9 cellular contexts compared by ENCODE assay signal in genomic region chr1:75991497-75992114, GRCh38. TPM values are rescaled to one million over a fixed set of nuclear protein-coding genes. Genes with fewer than 3 reads are reported as not detected.
DNase-seq lines count a peak whose midpoint lies in the region; ATAC-seq and TF ChIP-seq lines count a peak whose summit lies in the region.
"Had no signal": no experiment of that assay in that cellular context is flagged by ENCODE, and none has a peak within 500 bp of the region (broad histone marks: within the 10 kb centered on the region; RNA-seq: fewer than 3 reads in every experiment).

No MANE protein-coding gene starts in this region.

- H3K27ac ChIP-seq in HL-60 (replicated peaks), result no peak overlapping the region

- H3K4me3 ChIP-seq in HL-60 (replicated peaks; ENCODE audit: insufficient read depth, low read length), result no peak overlapping the region

- CTCF ChIA-PET in activated CD8-positive, alpha-beta memory T cell treated with anti-CD3 and anti-CD28 coated beads, Interleukin-2, amount 10 ng/mL, durations not matched to agents 7 days and 5 days (lab: Charles Lee), result interaction anchor here (0.7 to 1.2 kb wide), 6 partner anchors 11 to 163 kb away, joined by 3 to 5 read pairs (median 4); no protein-coding TSS in a partner anchor

- no peak overlapping the region for H3K27ac Mint-ChIP-seq in activated CD8-positive, alpha-beta memory T cell treated with anti-CD3 and anti-CD28 coated beads, Interleukin-2, amount 10 ng/mL, durations not matched to agents 7 days and 5 days
- H3K27ac Mint-ChIP-seq: activated naive CD8-positive, alpha-beta T cell had no signal

- ATAC-seq in GM19463 (IDR thresholded peaks at IDR 0.05; ENCODE audit: unreplicated experiment), result peak; percentile 86
- ATAC-seq in activated CD8-positive, alpha-beta memory T cell treated with anti-CD3 and anti-CD28 coated beads, Interleukin-2, amount 10 ng/mL, durations not matched to agents 7 days and 5 days, result peak; percentile 69

- peak; percentile 82 for DNase-seq in COR-L47 (lab: John Stamatoyannopoulos, UW)
- peak; percentile 28 to 77 for DNase-seq in HL-60 (ENCODE audit: low read depth in 1 of 2, low spot score in 1 of 2)
- DNase-seq in NCI-H82 treated with DMSO at 0.1 percent for 48 hours (lab: John Stamatoyannopoulos, UW; ENCODE audit: unreplicated experiment), result peak; percentile 68
- DNase-seq in activated CD8-positive, alpha-beta memory T cell treated with anti-CD3 and anti-CD28 coated beads, Interleukin-2, amount 10 ng/mL, durations not matched to agents 7 days and 5 days, result peak; percentile 77
- DNase-seq in epidermal melanocyte (ENCODE audit: insufficient read length, low spot score), result peak; percentile 73
- DNase-seq in middle frontal gyrus (ENCODE audit: extremely low spot score, low spot score), result peak; percentile 80
- DNase-seq in stimulated activated CD8-positive, alpha-beta memory T cell treated with anti-CD3 and anti-CD28 coated beads, Interleukin-4, amount 100 ng/mL, for 48 hours, result peak; percentile 83

- no peaks in the 10 kb centered on the region for H3K27me3 ChIP-seq in HL-60 (ENCODE audit: insufficient read depth, poor library complexity, severe bottlenecking)

- TF ChIP-seq CTCF in HL-60 (IDR thresholded peaks at IDR 0.05; ENCODE audit: insufficient read depth, low read length), result peak; percentile 54

- H3K36me3 Mint-ChIP-seq in activated CD8-positive, alpha-beta memory T cell treated with anti-CD3 and anti-CD28 coated beads, Interleukin-2, amount 10 ng/mL, durations not matched to agents 7 days and 5 days, result no peaks in the 10 kb centered on the region
- H3K36me3 Mint-ChIP-seq: activated naive CD8-positive, alpha-beta T cell had no signal

- no peak overlapping the region for H3K4me3 Mint-ChIP-seq in activated CD8-positive, alpha-beta memory T cell treated with anti-CD3 and anti-CD28 coated beads, Interleukin-2, amount 10 ng/mL, durations not matched to agents 7 days and 5 days
- H3K4me3 Mint-ChIP-seq: activated naive CD8-positive, alpha-beta T cell had no signal

- H3K9me3 Mint-ChIP-seq in activated CD8-positive, alpha-beta memory T cell treated with anti-CD3 and anti-CD28 coated beads, Interleukin-2, amount 10 ng/mL, durations not matched to agents 7 days and 5 days (ENCODE audit: low read depth), result no peaks in the 10 kb centered on the region

- peaks cover 7% of the 10 kb centered on the region for H3K27me3 Mint-ChIP-seq in activated CD8-positive, alpha-beta memory T cell treated with anti-CD3 and anti-CD28 coated beads, Interleukin-2, amount 10 ng/mL, durations not matched to agents 7 days and 5 days
- H3K27me3 Mint-ChIP-seq: activated naive CD8-positive, alpha-beta T cell had no signal

- H3K4me1 Mint-ChIP-seq in activated CD8-positive, alpha-beta memory T cell treated with anti-CD3 and anti-CD28 coated beads, Interleukin-2, amount 10 ng/mL, durations not matched to agents 7 days and 5 days, result no peaks in the 10 kb centered on the region

RNA-seq across cellular contexts. Expression of gene ASB17, which starts 59.4 kb away (rescaled TPM):
- not detected for total RNA-seq in activated CD8-positive, alpha-beta memory T cell treated with anti-CD3 and anti-CD28 coated beads, Interleukin-2, amount 10 ng/mL, durations not matched to agents 7 days and 5 days
